In the genomic region with DNA sequence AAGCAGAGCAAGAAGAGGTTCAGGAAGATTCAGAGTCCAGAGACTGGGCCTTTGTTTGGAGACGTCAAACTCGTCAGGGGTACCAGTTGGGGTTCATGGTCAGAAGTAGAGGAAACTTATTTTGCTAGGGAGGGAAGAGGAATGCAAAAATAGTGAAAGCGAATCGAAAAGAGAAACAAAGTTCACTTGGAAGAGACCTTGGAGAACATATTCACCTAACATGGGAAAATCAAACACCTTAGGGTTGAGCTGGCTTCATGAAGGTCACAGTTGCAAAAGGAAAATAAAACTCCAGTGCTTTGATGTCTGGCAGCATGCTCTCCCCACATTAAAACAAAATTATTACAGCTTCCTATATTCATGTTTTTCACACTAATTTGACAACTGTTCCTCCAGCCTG, we compare ENCODE assay signal across 1 cellular context.
TF ChIP-seq lines count a peak whose summit lies in the region.

No MANE protein-coding gene starts in this region.

TF ChIP-seq in HepG2, 621 proteins besides CTCF, POLR2A, EP300 and RAD21 (continued from another document and continues in another):
- TF ChIP-seq, protein P1, sequence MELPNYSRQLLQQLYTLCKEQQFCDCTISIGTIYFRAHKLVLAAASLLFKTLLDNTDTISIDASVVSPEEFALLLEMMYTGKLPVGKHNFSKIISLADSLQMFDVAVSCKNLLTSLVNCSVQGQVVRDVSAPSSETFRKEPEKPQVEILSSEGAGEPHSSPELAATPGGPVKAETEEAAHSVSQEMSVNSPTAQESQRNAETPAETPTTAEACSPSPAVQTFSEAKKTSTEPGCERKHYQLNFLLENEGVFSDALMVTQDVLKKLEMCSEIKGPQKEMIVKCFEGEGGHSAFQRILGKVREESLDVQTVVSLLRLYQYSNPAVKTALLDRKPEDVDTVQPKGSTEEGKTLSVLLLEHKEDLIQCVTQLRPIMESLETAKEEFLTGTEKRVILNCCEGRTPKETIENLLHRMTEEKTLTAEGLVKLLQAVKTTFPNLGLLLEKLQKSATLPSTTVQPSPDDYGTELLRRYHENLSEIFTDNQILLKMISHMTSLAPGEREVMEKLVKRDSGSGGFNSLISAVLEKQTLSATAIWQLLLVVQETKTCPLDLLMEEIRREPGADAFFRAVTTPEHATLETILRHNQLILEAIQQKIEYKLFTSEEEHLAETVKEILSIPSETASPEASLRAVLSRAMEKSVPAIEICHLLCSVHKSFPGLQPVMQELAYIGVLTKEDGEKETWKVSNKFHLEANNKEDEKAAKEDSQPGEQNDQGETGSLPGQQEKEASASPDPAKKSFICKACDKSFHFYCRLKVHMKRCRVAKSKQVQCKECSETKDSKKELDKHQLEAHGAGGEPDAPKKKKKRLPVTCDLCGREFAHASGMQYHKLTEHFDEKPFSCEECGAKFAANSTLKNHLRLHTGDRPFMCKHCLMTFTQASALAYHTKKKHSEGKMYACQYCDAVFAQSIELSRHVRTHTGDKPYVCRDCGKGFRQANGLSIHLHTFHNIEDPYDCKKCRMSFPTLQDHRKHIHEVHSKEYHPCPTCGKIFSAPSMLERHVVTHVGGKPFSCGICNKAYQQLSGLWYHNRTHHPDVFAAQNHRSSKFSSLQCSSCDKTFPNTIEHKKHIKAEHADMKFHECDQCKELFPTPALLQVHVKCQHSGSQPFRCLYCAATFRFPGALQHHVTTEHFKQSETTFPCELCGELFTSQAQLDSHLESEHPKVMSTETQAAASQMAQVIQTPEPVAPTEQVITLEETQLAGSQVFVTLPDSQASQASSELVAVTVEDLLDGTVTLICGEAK (IDR thresholded peaks at IDR 0.05), result no peak
- TF ChIP-seq, protein P1 (CRISPR knock-in tag; IDR thresholded peaks at IDR 0.05), result no peak
- TF ChIP-seq, protein P2, sequence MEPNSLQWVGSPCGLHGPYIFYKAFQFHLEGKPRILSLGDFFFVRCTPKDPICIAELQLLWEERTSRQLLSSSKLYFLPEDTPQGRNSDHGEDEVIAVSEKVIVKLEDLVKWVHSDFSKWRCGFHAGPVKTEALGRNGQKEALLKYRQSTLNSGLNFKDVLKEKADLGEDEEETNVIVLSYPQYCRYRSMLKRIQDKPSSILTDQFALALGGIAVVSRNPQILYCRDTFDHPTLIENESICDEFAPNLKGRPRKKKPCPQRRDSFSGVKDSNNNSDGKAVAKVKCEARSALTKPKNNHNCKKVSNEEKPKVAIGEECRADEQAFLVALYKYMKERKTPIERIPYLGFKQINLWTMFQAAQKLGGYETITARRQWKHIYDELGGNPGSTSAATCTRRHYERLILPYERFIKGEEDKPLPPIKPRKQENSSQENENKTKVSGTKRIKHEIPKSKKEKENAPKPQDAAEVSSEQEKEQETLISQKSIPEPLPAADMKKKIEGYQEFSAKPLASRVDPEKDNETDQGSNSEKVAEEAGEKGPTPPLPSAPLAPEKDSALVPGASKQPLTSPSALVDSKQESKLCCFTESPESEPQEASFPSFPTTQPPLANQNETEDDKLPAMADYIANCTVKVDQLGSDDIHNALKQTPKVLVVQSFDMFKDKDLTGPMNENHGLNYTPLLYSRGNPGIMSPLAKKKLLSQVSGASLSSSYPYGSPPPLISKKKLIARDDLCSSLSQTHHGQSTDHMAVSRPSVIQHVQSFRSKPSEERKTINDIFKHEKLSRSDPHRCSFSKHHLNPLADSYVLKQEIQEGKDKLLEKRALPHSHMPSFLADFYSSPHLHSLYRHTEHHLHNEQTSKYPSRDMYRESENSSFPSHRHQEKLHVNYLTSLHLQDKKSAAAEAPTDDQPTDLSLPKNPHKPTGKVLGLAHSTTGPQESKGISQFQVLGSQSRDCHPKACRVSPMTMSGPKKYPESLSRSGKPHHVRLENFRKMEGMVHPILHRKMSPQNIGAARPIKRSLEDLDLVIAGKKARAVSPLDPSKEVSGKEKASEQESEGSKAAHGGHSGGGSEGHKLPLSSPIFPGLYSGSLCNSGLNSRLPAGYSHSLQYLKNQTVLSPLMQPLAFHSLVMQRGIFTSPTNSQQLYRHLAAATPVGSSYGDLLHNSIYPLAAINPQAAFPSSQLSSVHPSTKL (CRISPR knock-in tag; IDR thresholded peaks at IDR 0.05), result peak; percentile 88
- TF ChIP-seq TCF7 (IDR thresholded peaks at IDR 0.05; ENCODE audit: low read depth), result peak; percentile 70
- TF ChIP-seq, protein P3, sequence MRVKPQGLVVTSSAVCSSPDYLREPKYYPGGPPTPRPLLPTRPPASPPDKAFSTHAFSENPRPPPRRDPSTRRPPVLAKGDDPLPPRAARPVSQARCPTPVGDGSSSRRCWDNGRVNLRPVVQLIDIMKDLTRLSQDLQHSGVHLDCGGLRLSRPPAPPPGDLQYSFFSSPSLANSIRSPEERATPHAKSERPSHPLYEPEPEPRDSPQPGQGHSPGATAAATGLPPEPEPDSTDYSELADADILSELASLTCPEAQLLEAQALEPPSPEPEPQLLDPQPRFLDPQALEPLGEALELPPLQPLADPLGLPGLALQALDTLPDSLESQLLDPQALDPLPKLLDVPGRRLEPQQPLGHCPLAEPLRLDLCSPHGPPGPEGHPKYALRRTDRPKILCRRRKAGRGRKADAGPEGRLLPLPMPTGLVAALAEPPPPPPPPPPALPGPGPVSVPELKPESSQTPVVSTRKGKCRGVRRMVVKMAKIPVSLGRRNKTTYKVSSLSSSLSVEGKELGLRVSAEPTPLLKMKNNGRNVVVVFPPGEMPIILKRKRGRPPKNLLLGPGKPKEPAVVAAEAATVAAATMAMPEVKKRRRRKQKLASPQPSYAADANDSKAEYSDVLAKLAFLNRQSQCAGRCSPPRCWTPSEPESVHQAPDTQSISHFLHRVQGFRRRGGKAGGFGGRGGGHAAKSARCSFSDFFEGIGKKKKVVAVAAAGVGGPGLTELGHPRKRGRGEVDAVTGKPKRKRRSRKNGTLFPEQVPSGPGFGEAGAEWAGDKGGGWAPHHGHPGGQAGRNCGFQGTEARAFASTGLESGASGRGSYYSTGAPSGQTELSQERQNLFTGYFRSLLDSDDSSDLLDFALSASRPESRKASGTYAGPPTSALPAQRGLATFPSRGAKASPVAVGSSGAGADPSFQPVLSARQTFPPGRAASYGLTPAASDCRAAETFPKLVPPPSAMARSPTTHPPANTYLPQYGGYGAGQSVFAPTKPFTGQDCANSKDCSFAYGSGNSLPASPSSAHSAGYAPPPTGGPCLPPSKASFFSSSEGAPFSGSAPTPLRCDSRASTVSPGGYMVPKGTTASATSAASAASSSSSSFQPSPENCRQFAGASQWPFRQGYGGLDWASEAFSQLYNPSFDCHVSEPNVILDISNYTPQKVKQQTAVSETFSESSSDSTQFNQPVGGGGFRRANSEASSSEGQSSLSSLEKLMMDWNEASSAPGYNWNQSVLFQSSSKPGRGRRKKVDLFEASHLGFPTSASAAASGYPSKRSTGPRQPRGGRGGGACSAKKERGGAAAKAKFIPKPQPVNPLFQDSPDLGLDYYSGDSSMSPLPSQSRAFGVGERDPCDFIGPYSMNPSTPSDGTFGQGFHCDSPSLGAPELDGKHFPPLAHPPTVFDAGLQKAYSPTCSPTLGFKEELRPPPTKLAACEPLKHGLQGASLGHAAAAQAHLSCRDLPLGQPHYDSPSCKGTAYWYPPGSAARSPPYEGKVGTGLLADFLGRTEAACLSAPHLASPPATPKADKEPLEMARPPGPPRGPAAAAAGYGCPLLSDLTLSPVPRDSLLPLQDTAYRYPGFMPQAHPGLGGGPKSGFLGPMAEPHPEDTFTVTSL (CRISPR knock-in tag; IDR thresholded peaks at IDR 0.05; ENCODE audit: borderline replicate concordance), result peak; percentile 75; the same call in 1 of the 2 replicates
- TF ChIP-seq NFIC (IDR thresholded peaks at IDR 0.05; ENCODE audit: low read length), result 0 out of 2 replicates have a peak, but pooled peaks have one; percentile 33
- peak; percentile 21; the same call in 1 of the 2 replicates for TF ChIP-seq FOXO1 (CRISPR knock-in tag; IDR thresholded peaks at IDR 0.05)
- TF ChIP-seq SOX13 (IDR thresholded peaks at IDR 0.05), result no peak
- TF ChIP-seq SOX13 (CRISPR knock-in tag; conservative IDR thresholded peaks at IDR 0.05 in 1 of 2, IDR thresholded peaks at IDR 0.05 in 1 of 2), result peak in 1 of 2 experiments; percentile 66; a peak in 2 of 4 replicates
- TF ChIP-seq ZMYM4 (CRISPR knock-in tag; IDR thresholded peaks at IDR 0.05), result peak; percentile 27; the same call in 1 of the 2 replicates
- no peak for TF ChIP-seq SATB2 (CRISPR knock-in tag; IDR thresholded peaks at IDR 0.05)
- TF ChIP-seq LCORL (IDR thresholded peaks at IDR 0.05), result no peak
- peak; percentile 30; the same call in 1 of the 2 replicates for TF ChIP-seq LCORL (CRISPR knock-in tag; IDR thresholded peaks at IDR 0.05)
- TF ChIP-seq ARNT2 (CRISPR knock-in tag; IDR thresholded peaks at IDR 0.05; ENCODE audit: low read depth), result no peak
- no peak for TF ChIP-seq ZNF512B (CRISPR knock-in tag; IDR thresholded peaks at IDR 0.05; ENCODE audit: borderline replicate concordance)
- TF ChIP-seq HNF4A (CRISPR knock-in tag; IDR thresholded peaks at IDR 0.05), result peak; percentile 61
- no peak for TF ChIP-seq AKAP8 (CRISPR knock-in tag; IDR thresholded peaks at IDR 0.05)
- TF ChIP-seq KLF9 (CRISPR knock-in tag; IDR thresholded peaks at IDR 0.05; ENCODE audit: low read depth), result no peak
- TF ChIP-seq FOXJ3 (CRISPR knock-in tag; IDR thresholded peaks at IDR 0.05; ENCODE audit: borderline replicate concordance), result peak; percentile 38; the same call in 1 of the 2 replicates
- no peak for TF ChIP-seq HIC2 (CRISPR knock-in tag; IDR thresholded peaks at IDR 0.05; ENCODE audit: low read depth)
- peak; percentile 54; the same call in 1 of the 2 replicates for TF ChIP-seq SRF (IDR thresholded peaks at IDR 0.05; ENCODE audit: low read depth, low read length)
- peak; percentile 41 for TF ChIP-seq TEAD3 (CRISPR knock-in tag; optimal IDR thresholded peaks at IDR 0.05; ENCODE audit: borderline replicate concordance)
- TF ChIP-seq RARA (CRISPR knock-in tag; IDR thresholded peaks at IDR 0.05), result peak; percentile 49
